8 cellular contexts compared by ENCODE assay signal in the genomic region with DNA sequence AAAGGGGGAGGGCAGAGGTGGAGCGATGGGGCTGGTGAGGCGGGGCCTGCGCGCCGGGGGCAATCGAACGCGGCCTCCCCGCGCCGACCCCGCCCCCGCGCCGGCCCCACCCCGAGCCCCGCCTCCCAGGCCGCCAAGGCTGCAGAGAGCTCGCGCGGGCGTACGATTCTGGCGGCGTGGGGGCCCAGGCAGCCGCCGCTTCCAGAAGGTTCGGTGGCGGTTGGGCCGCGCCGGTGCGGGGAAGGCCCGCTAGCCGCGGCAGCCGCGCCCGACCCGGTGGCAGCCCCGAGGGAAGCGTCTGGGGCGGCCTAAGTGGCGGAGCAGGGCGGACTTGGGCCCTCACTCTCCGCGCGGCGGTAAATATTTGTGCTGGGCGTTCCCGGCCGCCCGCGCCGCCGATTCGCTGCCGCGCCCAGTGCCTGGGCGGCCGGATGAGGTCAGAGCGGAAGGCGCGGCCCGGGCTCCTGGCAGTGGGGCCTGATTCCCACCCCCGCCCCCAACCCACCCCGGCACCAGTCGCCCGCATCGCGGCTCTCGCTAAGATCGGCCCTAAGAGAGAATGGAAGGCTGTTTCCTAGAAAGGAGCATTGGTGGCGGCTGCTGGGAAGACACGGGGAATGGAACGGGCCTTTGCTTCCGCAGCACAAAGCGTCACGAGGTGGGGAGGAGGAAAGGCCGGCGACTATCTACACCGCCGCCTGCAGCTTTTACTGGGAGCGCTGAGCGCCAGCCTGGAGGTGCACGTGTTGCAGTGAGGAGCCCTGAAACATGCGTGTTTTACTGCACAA. TPM values are rescaled to one million over a fixed set of nuclear protein-coding genes. Genes with fewer than 3 reads are reported as not detected.
A peak's percentile ranks its signal among the peaks of the same experiment; 100 is the strongest.
DNase-seq lines count a peak whose midpoint lies in the region; ATAC-seq, FAIRE-seq and TF ChIP-seq lines count a peak whose summit lies in the region.

Gene ACOT7, minus strand, starts transcription at position 368 of the 788 bp plus-strand sequence. CDS start 368 bp downstream, outside the sequence.

- H3K4me3 ChIP-seq in adrenal gland: peak within 1 kb of the TSS in 2 of 4 donors; percentile 41 to 94
- H3K4me3 ChIP-seq in psoas muscle: peak within 1 kb of the TSS; percentile 79

- peak; percentile 92 for DNase-seq in GM12891 (ENCODE audit: insufficient read length, low spot score)
- peak; percentile 91 for DNase-seq in NCI-H1105 treated with DMSO at 0.1 percent for 48 hours (lab: John Stamatoyannopoulos, UW)
- DNase-seq in T-helper 1 cell: peak; percentile 80 to 91 (median 88)
- DNase-seq in adrenal gland: peak; percentile 85 to 91 (median 89)
- DNase-seq in left cardiac atrium: peak; percentile 90
- peak; percentile 91 to 94 for DNase-seq in psoas muscle
- DNase-seq in urothelium cell line (ENCODE audit: low spot score): peak; percentile 90

- TF ChIP-seq POLR2A in GM12891 (IDR thresholded peaks at IDR 0.05; ENCODE audit: low read depth, low read length) (no peak), adrenal gland (IDR thresholded peaks at IDR 0.05) (peak; percentile 36 to 86)

- H3K27ac ChIP-seq in adrenal gland (peak within 1 kb of the TSS; percentile 90 to 100 (median 99)), psoas muscle (peak within 1 kb of the TSS; percentile 97)

- H3K27me3 ChIP-seq in adrenal gland: no peaks in the 10 kb centered on the region
- H3K27me3 ChIP-seq in psoas muscle (ENCODE audit: insufficient read depth in 3 of 3, low read length in 2 of 3): no peaks in the 10 kb centered on the region

- H3K36me3 ChIP-seq in adrenal gland (replicated peaks in 1 of 2) (no peaks in the 10 kb centered on the region), psoas muscle (ENCODE audit: insufficient read depth in 1 of 2, low read depth in 1 of 2) (no peaks in the 10 kb centered on the region)

- H3K4me1 ChIP-seq in adrenal gland (replicated peaks in 1 of 2) (peaks cover 17 to 20% of the 10 kb centered on the region in 2 donors), psoas muscle (peaks cover 12% of the 10 kb centered on the region)

- ATAC-seq in HG02678 (IDR thresholded peaks at IDR 0.05; ENCODE audit: unreplicated experiment) (peak; percentile 82), left cardiac atrium (peak; percentile 98 to 99), psoas muscle (peak; percentile 97 to 99 (median 97))

- intact Hi-C loops in adrenal gland (cut with DNase I) (no loop called here), left cardiac atrium (cut with DNase I) (no loop called here), psoas muscle (cut with DNase I) (no loop called here)

- TF ChIP-seq CTCF in adrenal gland (IDR thresholded peaks at IDR 0.05) (peak in 1 of 6 experiments; percentile 16), psoas muscle (IDR thresholded peaks at IDR 0.05) (no peak)

- FAIRE-seq in GM12891 (lab: Jason Lieb, UNC) (peak; percentile 76), urothelium cell line (lab: Jason Lieb, UNC) (no peak)

- 0 to 1% (median 0%) methylated on average over 11 to 87 of the region's 87 CpGs for WGBS in adrenal gland, 4 donors
- 0 to 1% (median 0%) methylated on average over 66 to 87 of the region's 87 CpGs for WGBS in psoas muscle, 3 donors

- H3K9me3 ChIP-seq in adrenal gland (replicated peaks in 1 of 3) (no peaks in the 10 kb centered on the region), psoas muscle (no peaks in the 10 kb centered on the region)

TF ChIP-seq in GM12891, 5 proteins besides CTCF, POLR2A, EP300 and RAD21:
- TF ChIP-seq SPI1 (IDR thresholded peaks at IDR 0.05; ENCODE audit: low read depth, low read length) (no peak), POU2F2 (IDR thresholded peaks at IDR 0.05; ENCODE audit: low read depth, low read length) (no peak), PAX5 (IDR thresholded peaks at IDR 0.05; ENCODE audit: insufficient read depth, low read length, severe bottlenecking) (no peak), TAF1 (IDR thresholded peaks at IDR 0.05; ENCODE audit: low read depth, low read length) (no peak), POLR2AphosphoS5 (IDR thresholded peaks at IDR 0.05; ENCODE audit: low read depth, low read length) (no peak)

RNA-seq across cellular contexts. Expression of gene ACOT7, which starts in this region (rescaled TPM):
- polyA plus RNA-seq in GM12891 (2012; ENCODE audit: low read depth, missing spikeins): 61.5 TPM
- total RNA-seq in adrenal gland (10 to 100 TPM in 7 of 8 donors, 1 to 10 TPM in 1; 8.4 to 29.4 (median 15.0) TPM), left cardiac atrium (10 to 100 TPM in 1 of 2 donors, 1 to 10 TPM in 1; 9.9 to 12.9 TPM), psoas muscle (1 to 10 TPM; 3.5 to 4.9 (median 4.0) TPM)
- polyA plus RNA-seq in adrenal gland (10 to 100 TPM; 11.3 to 26.6 (median 13.0) TPM), psoas muscle (10 to 100 TPM in 1 of 3 donors, 1 to 10 TPM in 2; 2.3 to 12.4 (median 4.9) TPM)
